In genomic region chr2:196167666-196168065, GRCh38 we compare ENCODE assay signal across 8 cellular contexts. TPM values are rescaled to one million over a fixed set of nuclear protein-coding genes. Genes with fewer than 3 reads are reported as not detected.
DNase-seq lines count a peak whose midpoint lies in the region; ATAC-seq and TF ChIP-seq lines count a peak whose summit lies in the region.

No MANE protein-coding gene starts in this region.

- peaks cover 91% of the 10 kb centered on the region for H3K79me2 ChIP-seq in OCI-LY1 (ENCODE audit: insufficient read depth, low read length)

- H3K27ac ChIP-seq in OCI-LY1 (ENCODE audit: low read depth, low read length, poor library complexity, severe bottlenecking) (peak overlapping the region; percentile 83), colonic mucosa (no peak overlapping the region), psoas muscle (no peak overlapping the region), right lobe of liver (no peak overlapping the region)

- peaks cover 3% of the 10 kb centered on the region; the same call in 1 of the 2 replicates for H3F3A ChIP-seq in OCI-LY1 (ENCODE audit: insufficient read depth, low read length)

- 60 to 71% (median 61%) methylated on average over 2 of the region's 2 CpGs for WGBS in psoas muscle, 3 donors
- WGBS in right lobe of liver (ENCODE audit: insufficient coverage, low coverage, low lambda C conversion rate, missing lambda C conversion rate): 37% methylated on average over 2 of the region's 2 CpGs

- H3K9ac ChIP-seq in OCI-LY1 (ENCODE audit: low read length): peak overlapping the region; percentile 67
- peak overlapping the region in 1 of 2 donors; percentile 28 for H3K9ac ChIP-seq in colonic mucosa (ENCODE audit: low read depth in 2 of 2, low read length in 2 of 2)

- ATAC-seq in psoas muscle (no peak), HG03457 (IDR thresholded peaks at IDR 0.05; ENCODE audit: unreplicated experiment) (no peak), right lobe of liver (no peak)

- H3K9me3 ChIP-seq in OCI-LY1 (ENCODE audit: low read length): no peaks in the 10 kb centered on the region
- no peaks in the 10 kb centered on the region for H3K9me3 ChIP-seq in colonic mucosa
- no peaks in the 10 kb centered on the region for H3K9me3 ChIP-seq in psoas muscle
- no peaks in the 10 kb centered on the region for H3K9me3 ChIP-seq in right lobe of liver

- no peaks in the 10 kb centered on the region for H4K20me1 ChIP-seq in OCI-LY1 (ENCODE audit: insufficient read depth, low read length)

- H3K4me3 ChIP-seq in GM08714 (ENCODE audit: low read length) (peak overlapping the region; percentile 88; the same call in 1 of the 2 replicates), OCI-LY1 (ENCODE audit: low read depth, low read length, poor library complexity, severe bottlenecking) (peak overlapping the region; percentile 98), colonic mucosa (peak overlapping the region; percentile 2), psoas muscle (peak overlapping the region; percentile 2), right lobe of liver (peak overlapping the region in 1 of 3 donors; percentile 1)

- H3K36me3 ChIP-seq in OCI-LY1 (ENCODE audit: insufficient read depth, low read length) (peaks cover 84% of the 10 kb centered on the region), colonic mucosa (no peaks in the 10 kb centered on the region), psoas muscle (ENCODE audit: insufficient read depth in 1 of 2, low read depth in 1 of 2) (peaks cover 0 to 3% of the 10 kb centered on the region in 2 donors), right lobe of liver (no peaks in the 10 kb centered on the region)

- H3K9me2 ChIP-seq in OCI-LY1 (ENCODE audit: low read depth, low read length): no peaks in the 10 kb centered on the region

- H3K27me3 ChIP-seq in OCI-LY1 (ENCODE audit: insufficient read depth, low read length): no peaks in the 10 kb centered on the region
- no peaks in the 10 kb centered on the region for H3K27me3 ChIP-seq in colonic mucosa
- no peaks in the 10 kb centered on the region for H3K27me3 ChIP-seq in psoas muscle (ENCODE audit: insufficient read depth in 3 of 3, low read length in 2 of 3)
- H3K27me3 ChIP-seq in right lobe of liver: no peaks in the 10 kb centered on the region

- H3K4me2 ChIP-seq in OCI-LY1 (ENCODE audit: low read length): peak overlapping the region; percentile 79

- H2AFZ ChIP-seq in OCI-LY1 (ENCODE audit: low read length): no peak overlapping the region

- TF ChIP-seq POLR2A in right lobe of liver (IDR thresholded peaks at IDR 0.05): no peak

- no peak for DNase-seq in colonic mucosa
- no peak for DNase-seq in psoas muscle
- no peak for DNase-seq in NCI-H1930 (lab: John Stamatoyannopoulos, UW)
- no peak for DNase-seq in head of caudate nucleus
- DNase-seq in right lobe of liver: no peak

- H3K4me1 ChIP-seq in OCI-LY1 (ENCODE audit: insufficient read depth, low read length, severe bottlenecking) (peaks cover 69% of the 10 kb centered on the region), colonic mucosa (no peaks in the 10 kb centered on the region), psoas muscle (peaks cover 7% of the 10 kb centered on the region), right lobe of liver (no peaks in the 10 kb centered on the region)

- intact Hi-C loops in colonic mucosa (cut with DNase I) (no loop called here), psoas muscle (cut with DNase I) (no loop called here), head of caudate nucleus (cut with DNase I) (no loop called here), right lobe of liver (cut with DNase I) (no loop called here)

- TF ChIP-seq CTCF in OCI-LY1 (IDR thresholded peaks at IDR 0.05; ENCODE audit: low read length) (no peak), colonic mucosa (IDR thresholded peaks at IDR 0.05) (no peak), psoas muscle (IDR thresholded peaks at IDR 0.05) (no peak), right lobe of liver (IDR thresholded peaks at IDR 0.05) (no peak)

RNA-seq across cellular contexts. Expression of gene STK17B, which starts 3.7 kb away (rescaled TPM):
- total RNA-seq in colonic mucosa: 10 to 100 TPM; 13.9 to 40.5 TPM
- 1 to 10 TPM; 2.9 to 5.3 (median 4.5) TPM for total RNA-seq in psoas muscle
- polyA plus RNA-seq in psoas muscle: 1 to 10 TPM; 1.3 to 3.1 (median 1.3) TPM
- 1 to 10 TPM; 1.7 to 8.7 (median 5.1) TPM for total RNA-seq in right lobe of liver
